Comparison of ENCODE assay signal across 8 cellular contexts in the genomic region with DNA sequence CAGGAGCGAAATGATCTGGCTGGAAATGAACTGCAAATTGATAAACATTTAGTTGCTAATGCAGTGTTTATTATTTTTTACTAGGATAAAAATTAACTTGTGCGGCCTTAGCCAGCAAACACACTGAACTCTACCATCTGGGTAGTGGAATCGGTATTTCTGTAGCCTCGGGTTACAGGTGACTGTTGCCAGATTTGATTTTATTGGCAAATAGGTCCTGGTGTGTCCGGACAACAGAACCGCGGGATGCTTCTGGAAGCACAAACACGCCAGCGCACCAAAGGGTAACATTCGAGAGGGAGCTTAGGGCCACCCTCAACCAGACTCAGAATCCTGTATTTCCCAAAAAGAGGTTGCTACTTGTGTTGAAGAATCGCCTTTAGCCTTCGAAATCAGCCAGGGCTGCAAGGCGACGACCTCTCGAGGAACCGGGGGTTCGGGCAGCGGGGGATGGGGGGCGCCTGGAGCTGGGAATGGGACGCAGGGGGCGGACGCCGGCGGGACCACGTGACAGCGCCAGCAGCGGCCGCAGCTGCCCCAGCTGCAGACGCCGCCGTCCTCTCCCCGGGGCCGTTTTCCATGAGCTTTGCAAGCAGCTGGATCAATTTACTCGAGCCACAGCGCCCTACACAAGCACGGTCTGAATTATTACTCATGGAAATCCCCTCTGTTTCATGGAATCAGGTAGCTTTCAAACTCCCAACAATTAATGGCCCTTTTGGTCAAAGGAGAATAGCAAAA.
DNase-seq lines count a peak whose midpoint lies in the region; TF ChIP-seq lines count a peak whose summit lies in the region.

No MANE protein-coding gene starts in this region.

- H3K9me2 ChIP-seq in neural cell (ENCODE audit: insufficient read depth, low read length): no peaks in the 10 kb centered on the region

- H3K27me3 Mint-ChIP-seq in activated naive CD4-positive, alpha-beta T cell treated with anti-CD3 and anti-CD28 coated beads for 36 hours (ENCODE audit: low read depth): no peaks in the 10 kb centered on the region
- no peaks in the 10 kb centered on the region for H3K27me3 Mint-ChIP-seq in activated naive CD4-positive, alpha-beta T cell treated with anti-CD3 and anti-CD28 coated beads, Interleukin-2, amount 10 ng/mL, durations not matched to agents 7 days and 5 days

- no peaks in the 10 kb centered on the region for H4K20me1 ChIP-seq in neural cell (ENCODE audit: insufficient read depth)

- peak overlapping the region; percentile 88 for H3K27ac Mint-ChIP-seq in activated naive CD4-positive, alpha-beta T cell treated with anti-CD3 and anti-CD28 coated beads for 36 hours
- no peak overlapping the region for H3K27ac Mint-ChIP-seq in activated naive CD4-positive, alpha-beta T cell treated with anti-CD3 and anti-CD28 coated beads, Interleukin-2, amount 10 ng/mL, durations not matched to agents 7 days and 5 days

- H3K4me1 Mint-ChIP-seq in activated naive CD4-positive, alpha-beta T cell treated with anti-CD3 and anti-CD28 coated beads for 36 hours (ENCODE audit: low read depth): peaks cover 62% of the 10 kb centered on the region
- peaks cover 47% of the 10 kb centered on the region for H3K4me1 Mint-ChIP-seq in activated naive CD4-positive, alpha-beta T cell treated with anti-CD3 and anti-CD28 coated beads, Interleukin-2, amount 10 ng/mL, durations not matched to agents 7 days and 5 days

- peak overlapping the region; percentile 10 for H3K4me2 ChIP-seq in neural cell (ENCODE audit: low read length)

- no peak for DNase-seq in activated naive CD4-positive, alpha-beta T cell treated with anti-CD3 and anti-CD28 coated beads for 36 hours
- no peak for DNase-seq in activated naive CD4-positive, alpha-beta T cell treated with anti-CD3 and anti-CD28 coated beads, Interleukin-2, amount 10 ng/mL, durations not matched to agents 7 days and 5 days
- peak; percentile 94 for DNase-seq in SJCRH30
- DNase-seq in fibroblast of gingiva (ENCODE audit: low read depth): peak; percentile 94
- no peak for DNase-seq in OCI-M2 (lab: John Stamatoyannopoulos, UW; ENCODE audit: unreplicated experiment)
- DNase-seq in NOMO-1 (lab: John Stamatoyannopoulos, UW; ENCODE audit: unreplicated experiment in 2 of 2): no peak
- DNase-seq in Kasumi-1 (lab: John Stamatoyannopoulos, UW): no peak

- no peaks in the 10 kb centered on the region for H3F3A ChIP-seq in neural cell (ENCODE audit: insufficient read depth, low read length, poor library complexity, severe bottlenecking)

- H3K27me3 ChIP-seq in SJCRH30 (no peaks in the 10 kb centered on the region), neural cell (ENCODE audit: insufficient read depth, low read depth, low read length) (no peaks in the 10 kb centered on the region)

- H3K36me3 ChIP-seq in SJCRH30 (no peaks in the 10 kb centered on the region), neural cell (ENCODE audit: insufficient read depth, low read length) (no peaks in the 10 kb centered on the region)

- no peaks in the 10 kb centered on the region for H3K9me3 Mint-ChIP-seq in activated naive CD4-positive, alpha-beta T cell treated with anti-CD3 and anti-CD28 coated beads for 36 hours
- peaks cover 3% of the 10 kb centered on the region for H3K9me3 Mint-ChIP-seq in activated naive CD4-positive, alpha-beta T cell treated with anti-CD3 and anti-CD28 coated beads, Interleukin-2, amount 10 ng/mL, durations not matched to agents 7 days and 5 days

- H3K27ac ChIP-seq in SJCRH30 (peak overlapping the region; percentile 95), neural cell (ENCODE audit: low read length) (no peak overlapping the region)

- CTCF ChIA-PET in activated naive CD4-positive, alpha-beta T cell treated with anti-CD3 and anti-CD28 coated beads for 36 hours (lab: Charles Lee): interaction anchor here (0.9 to 1.9 kb wide), 2 partner anchors 9 to 470 kb away, joined by 4 to 7 read pairs; no protein-coding TSS in a partner anchor
- CTCF ChIA-PET in activated naive CD4-positive, alpha-beta T cell treated with anti-CD3 and anti-CD28 coated beads, Interleukin-2, amount 10 ng/mL, durations not matched to agents 7 days and 5 days (lab: Charles Lee): interaction anchor here (0.7 to 1.7 kb wide), 3 partner anchors 19 to 114 kb away, joined by 3 to 4 read pairs (median 3); no protein-coding TSS in a partner anchor

- no peak overlapping the region for H2AFZ ChIP-seq in neural cell (ENCODE audit: low read depth, low read length)

- H3K4me3 Mint-ChIP-seq in activated naive CD4-positive, alpha-beta T cell treated with anti-CD3 and anti-CD28 coated beads for 36 hours: no peak overlapping the region
- H3K4me3 Mint-ChIP-seq in activated naive CD4-positive, alpha-beta T cell treated with anti-CD3 and anti-CD28 coated beads, Interleukin-2, amount 10 ng/mL, durations not matched to agents 7 days and 5 days: no peak overlapping the region

- no peak for TF ChIP-seq RAD21 in neural cell (conservative IDR thresholded peaks at IDR 0.05)

- no peaks in the 10 kb centered on the region for H3K79me2 ChIP-seq in neural cell (replicated peaks; ENCODE audit: insufficient read depth, low read length)

- H3K4me1 ChIP-seq in SJCRH30: peaks cover 28% of the 10 kb centered on the region

- intact Hi-C loops in activated naive CD4-positive, alpha-beta T cell treated with anti-CD3 and anti-CD28 coated beads for 36 hours (cut with micrococcal nuclease): loop anchor here (2.0 kb wide), 2 partner anchors 41 to 469 kb away; no protein-coding TSS in a partner anchor

- H3K9me3 ChIP-seq in SJCRH30 (replicated peaks) (no peaks in the 10 kb centered on the region), neural cell (ENCODE audit: low read length) (no peaks in the 10 kb centered on the region)

- no peak for TF ChIP-seq EP300 in neural cell (conservative IDR thresholded peaks at IDR 0.05; ENCODE audit: poor library complexity, severe bottlenecking)

- peak overlapping the region; percentile 43 for H3K9ac ChIP-seq in neural cell (ENCODE audit: low read length)

- no peaks in the 10 kb centered on the region for H3K36me3 Mint-ChIP-seq in activated naive CD4-positive, alpha-beta T cell treated with anti-CD3 and anti-CD28 coated beads for 36 hours (ENCODE audit: low read depth)
- peaks cover 4% of the 10 kb centered on the region for H3K36me3 Mint-ChIP-seq in activated naive CD4-positive, alpha-beta T cell treated with anti-CD3 and anti-CD28 coated beads, Interleukin-2, amount 10 ng/mL, durations not matched to agents 7 days and 5 days

- no peak for TF ChIP-seq CTCF in neural cell (IDR thresholded peaks at IDR 0.05; ENCODE audit: poor library complexity, severe bottlenecking)

- H3K4me3 ChIP-seq in SJCRH30: peak overlapping the region; percentile 49
- peak overlapping the region; percentile 58 for H3K4me3 ChIP-seq in neural cell (ENCODE audit: low read length)

TF ChIP-seq in neural cell, 6 proteins besides CTCF, POLR2A, EP300 and RAD21:
- TF ChIP-seq MXI1 (conservative IDR thresholded peaks at IDR 0.05; ENCODE audit: poor library complexity, severe bottlenecking): no peak
- TF ChIP-seq, protein P1, sequence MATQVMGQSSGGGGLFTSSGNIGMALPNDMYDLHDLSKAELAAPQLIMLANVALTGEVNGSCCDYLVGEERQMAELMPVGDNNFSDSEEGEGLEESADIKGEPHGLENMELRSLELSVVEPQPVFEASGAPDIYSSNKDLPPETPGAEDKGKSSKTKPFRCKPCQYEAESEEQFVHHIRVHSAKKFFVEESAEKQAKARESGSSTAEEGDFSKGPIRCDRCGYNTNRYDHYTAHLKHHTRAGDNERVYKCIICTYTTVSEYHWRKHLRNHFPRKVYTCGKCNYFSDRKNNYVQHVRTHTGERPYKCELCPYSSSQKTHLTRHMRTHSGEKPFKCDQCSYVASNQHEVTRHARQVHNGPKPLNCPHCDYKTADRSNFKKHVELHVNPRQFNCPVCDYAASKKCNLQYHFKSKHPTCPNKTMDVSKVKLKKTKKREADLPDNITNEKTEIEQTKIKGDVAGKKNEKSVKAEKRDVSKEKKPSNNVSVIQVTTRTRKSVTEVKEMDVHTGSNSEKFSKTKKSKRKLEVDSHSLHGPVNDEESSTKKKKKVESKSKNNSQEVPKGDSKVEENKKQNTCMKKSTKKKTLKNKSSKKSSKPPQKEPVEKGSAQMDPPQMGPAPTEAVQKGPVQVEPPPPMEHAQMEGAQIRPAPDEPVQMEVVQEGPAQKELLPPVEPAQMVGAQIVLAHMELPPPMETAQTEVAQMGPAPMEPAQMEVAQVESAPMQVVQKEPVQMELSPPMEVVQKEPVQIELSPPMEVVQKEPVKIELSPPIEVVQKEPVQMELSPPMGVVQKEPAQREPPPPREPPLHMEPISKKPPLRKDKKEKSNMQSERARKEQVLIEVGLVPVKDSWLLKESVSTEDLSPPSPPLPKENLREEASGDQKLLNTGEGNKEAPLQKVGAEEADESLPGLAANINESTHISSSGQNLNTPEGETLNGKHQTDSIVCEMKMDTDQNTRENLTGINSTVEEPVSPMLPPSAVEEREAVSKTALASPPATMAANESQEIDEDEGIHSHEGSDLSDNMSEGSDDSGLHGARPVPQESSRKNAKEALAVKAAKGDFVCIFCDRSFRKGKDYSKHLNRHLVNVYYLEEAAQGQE (IDR thresholded peaks at IDR 0.05; ENCODE audit: borderline replicate concordance): peak; percentile 5
- no peak for TF ChIP-seq EZH2 (IDR thresholded peaks at IDR 0.05; ENCODE audit: borderline replicate concordance, insufficient read depth, low read length, poor library complexity, severe bottlenecking)
- no peak for TF ChIP-seq SMC3 (conservative IDR thresholded peaks at IDR 0.05; ENCODE audit: poor library complexity)
- no peak for TF ChIP-seq POLR2AphosphoS5 (IDR thresholded peaks at IDR 0.05)
- TF ChIP-seq TAF1 (IDR thresholded peaks at IDR 0.05; ENCODE audit: low read depth): no peak
TF ChIP-seq in neural cell: peak in this region for 1.

Comparison
In these comparisons a context has a peak if more than half of its experiments do, and no peak if none do; other contexts are left out.
1. DNase-seq: peak in SJCRH30 (2 of 2) and fibroblast of gingiva (single experiment); none in activated naive CD4-positive, alpha-beta T cell treated with anti-CD3 and anti-CD28 coated beads for 36 hours (single experiment), activated naive CD4-positive, alpha-beta T cell treated with anti-CD3 and anti-CD28 coated beads, Interleukin-2, amount 10 ng/mL, durations not matched to agents 7 days and 5 days (single experiment), OCI-M2 (single experiment), NOMO-1 (0 of 2) and Kasumi-1 (0 of 2).